ENCODE assay signal across 14 cellular contexts in genomic region chr12:28767836-28768348, GRCh38.
"Had no signal": no experiment of that assay in that cellular context is flagged by ENCODE, and none has a peak within 500 bp of the region (broad histone marks: within the 10 kb centered on the region; RNA-seq: fewer than 3 reads in every experiment).

No MANE protein-coding gene starts in this region.

- DNase-seq: activated CD4-positive, alpha-beta T cell treated with anti-CD3 and anti-CD28 coated beads, Interleukin-2, amount 10 ng/mL, durations not matched to agents 7 days and 5 days; activated CD8-positive, alpha-beta memory T cell treated with anti-CD3 and anti-CD28 coated beads, Interleukin-2, amount 50 U/mL, for 48 hours; activated naive CD8-positive, alpha-beta T cell treated with anti-CD3 and anti-CD28 coated beads for 36 hours; amygdala; left cardiac atrium; mammary epithelial cell; naive B cell; pancreas; stimulated activated CD4-positive, alpha-beta T cell treated with anti-CD3 and anti-CD28 coated beads, Interleukin-2, amount 100 ng/mL, for 48 hours; SW 1271; thyroid gland had no signal

- H3K27ac Mint-ChIP-seq: activated CD4-positive, alpha-beta T cell treated with anti-CD3 and anti-CD28 coated beads, Interleukin-2, amount 10 ng/mL, durations not matched to agents 7 days and 5 days; activated naive CD8-positive, alpha-beta T cell treated with anti-CD3 and anti-CD28 coated beads for 36 hours; stimulated activated memory B cell treated with anti-CD40 and anti-IgM and Interleukin-4, amounts not matched to agents 10 μg/mL and 1 μg/mL and 100 μg/mL, for 72 hours had no signal

- H3K27me3 Mint-ChIP-seq: activated CD4-positive, alpha-beta T cell treated with anti-CD3 and anti-CD28 coated beads, Interleukin-2, amount 10 ng/mL, durations not matched to agents 7 days and 5 days; activated naive CD8-positive, alpha-beta T cell treated with anti-CD3 and anti-CD28 coated beads for 36 hours; stimulated activated memory B cell treated with anti-CD40 and anti-IgM and Interleukin-4, amounts not matched to agents 10 μg/mL and 1 μg/mL and 100 μg/mL, for 72 hours had no signal

- H3K4me3 Mint-ChIP-seq: activated CD4-positive, alpha-beta T cell treated with anti-CD3 and anti-CD28 coated beads, Interleukin-2, amount 10 ng/mL, durations not matched to agents 7 days and 5 days; activated naive CD8-positive, alpha-beta T cell treated with anti-CD3 and anti-CD28 coated beads for 36 hours; naive B cell; stimulated activated memory B cell treated with anti-CD40 and anti-IgM and Interleukin-4, amounts not matched to agents 10 μg/mL and 1 μg/mL and 100 μg/mL, for 72 hours had no signal

- H3K4me1 Mint-ChIP-seq: activated CD4-positive, alpha-beta T cell treated with anti-CD3 and anti-CD28 coated beads, Interleukin-2, amount 10 ng/mL, durations not matched to agents 7 days and 5 days; activated naive CD8-positive, alpha-beta T cell treated with anti-CD3 and anti-CD28 coated beads for 36 hours; naive B cell; stimulated activated memory B cell treated with anti-CD40 and anti-IgM and Interleukin-4, amounts not matched to agents 10 μg/mL and 1 μg/mL and 100 μg/mL, for 72 hours had no signal

- H3K27me3 ChIP-seq: gastroesophageal sphincter, pancreas, thyroid gland had no signal

- H3K4me1 ChIP-seq: pancreas, thyroid gland had no signal

- H3K9me3 Mint-ChIP-seq: activated naive CD8-positive, alpha-beta T cell treated with anti-CD3 and anti-CD28 coated beads for 36 hours had no signal

- H3K27ac ChIP-seq: gastroesophageal sphincter, pancreas, thyroid gland had no signal

- ATAC-seq: esophagus mucosa; gastroesophageal sphincter; left cardiac atrium; pancreas; stimulated activated memory B cell treated with anti-CD40 and anti-IgM and Interleukin-4, amounts not matched to agents 10 μg/mL and 1 μg/mL and 100 μg/mL, for 72 hours had no signal

- H3K4me3 ChIP-seq: gastroesophageal sphincter, pancreas, thyroid gland had no signal

- H3K36me3 Mint-ChIP-seq: activated naive CD8-positive, alpha-beta T cell treated with anti-CD3 and anti-CD28 coated beads for 36 hours; naive B cell; stimulated activated memory B cell treated with anti-CD40 and anti-IgM and Interleukin-4, amounts not matched to agents 10 μg/mL and 1 μg/mL and 100 μg/mL, for 72 hours had no signal

- H3K36me3 ChIP-seq: gastroesophageal sphincter, pancreas, thyroid gland had no signal

- H3K9me3 ChIP-seq: gastroesophageal sphincter, pancreas, thyroid gland had no signal
